1 cellular context compared by ENCODE assay signal in genomic region chr20:13338097-13338661, GRCh38.
TF ChIP-seq lines count a peak whose summit lies in the region.

No MANE protein-coding gene starts in this region.

TF ChIP-seq in GM12878, 131 proteins besides CTCF, POLR2A, EP300 and RAD21 (continued from another document):
- no peak for TF ChIP-seq NFIC (IDR thresholded peaks at IDR 0.05; ENCODE audit: low read depth, low read length)
- no peak for TF ChIP-seq EZH2 (IDR thresholded peaks at IDR 0.05; ENCODE audit: borderline replicate concordance, control insufficient read depth, low read depth, low read length)
- TF ChIP-seq KDM1A (IDR thresholded peaks at IDR 0.05; ENCODE audit: borderline replicate concordance), result no peak
- TF ChIP-seq MYC (IDR thresholded peaks at IDR 0.05; ENCODE audit: insufficient read depth, insufficient read length, insufficient replicate concordance, low read length, severe bottlenecking), result no peak
- TF ChIP-seq RUNX3 (IDR thresholded peaks at IDR 0.05; ENCODE audit: low read length), result peak; percentile 30; the same call in 1 of the 2 replicates
- TF ChIP-seq, protein P1, sequence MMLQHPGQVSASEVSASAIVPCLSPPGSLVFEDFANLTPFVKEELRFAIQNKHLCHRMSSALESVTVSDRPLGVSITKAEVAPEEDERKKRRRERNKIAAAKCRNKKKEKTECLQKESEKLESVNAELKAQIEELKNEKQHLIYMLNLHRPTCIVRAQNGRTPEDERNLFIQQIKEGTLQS (IDR thresholded peaks at IDR 0.05; ENCODE audit: borderline replicate concordance, extremely low read depth, low read depth, low read length), result no peak
- no peak; the same call in 1 of the 2 replicates for TF ChIP-seq ATF7 (IDR thresholded peaks at IDR 0.05; ENCODE audit: low read depth)
- TF ChIP-seq SMAD5 (IDR thresholded peaks at IDR 0.05; ENCODE audit: low read depth), result no peak
- no peak for TF ChIP-seq BACH1 (IDR thresholded peaks at IDR 0.05; ENCODE audit: borderline replicate concordance)
- TF ChIP-seq, protein P2, sequence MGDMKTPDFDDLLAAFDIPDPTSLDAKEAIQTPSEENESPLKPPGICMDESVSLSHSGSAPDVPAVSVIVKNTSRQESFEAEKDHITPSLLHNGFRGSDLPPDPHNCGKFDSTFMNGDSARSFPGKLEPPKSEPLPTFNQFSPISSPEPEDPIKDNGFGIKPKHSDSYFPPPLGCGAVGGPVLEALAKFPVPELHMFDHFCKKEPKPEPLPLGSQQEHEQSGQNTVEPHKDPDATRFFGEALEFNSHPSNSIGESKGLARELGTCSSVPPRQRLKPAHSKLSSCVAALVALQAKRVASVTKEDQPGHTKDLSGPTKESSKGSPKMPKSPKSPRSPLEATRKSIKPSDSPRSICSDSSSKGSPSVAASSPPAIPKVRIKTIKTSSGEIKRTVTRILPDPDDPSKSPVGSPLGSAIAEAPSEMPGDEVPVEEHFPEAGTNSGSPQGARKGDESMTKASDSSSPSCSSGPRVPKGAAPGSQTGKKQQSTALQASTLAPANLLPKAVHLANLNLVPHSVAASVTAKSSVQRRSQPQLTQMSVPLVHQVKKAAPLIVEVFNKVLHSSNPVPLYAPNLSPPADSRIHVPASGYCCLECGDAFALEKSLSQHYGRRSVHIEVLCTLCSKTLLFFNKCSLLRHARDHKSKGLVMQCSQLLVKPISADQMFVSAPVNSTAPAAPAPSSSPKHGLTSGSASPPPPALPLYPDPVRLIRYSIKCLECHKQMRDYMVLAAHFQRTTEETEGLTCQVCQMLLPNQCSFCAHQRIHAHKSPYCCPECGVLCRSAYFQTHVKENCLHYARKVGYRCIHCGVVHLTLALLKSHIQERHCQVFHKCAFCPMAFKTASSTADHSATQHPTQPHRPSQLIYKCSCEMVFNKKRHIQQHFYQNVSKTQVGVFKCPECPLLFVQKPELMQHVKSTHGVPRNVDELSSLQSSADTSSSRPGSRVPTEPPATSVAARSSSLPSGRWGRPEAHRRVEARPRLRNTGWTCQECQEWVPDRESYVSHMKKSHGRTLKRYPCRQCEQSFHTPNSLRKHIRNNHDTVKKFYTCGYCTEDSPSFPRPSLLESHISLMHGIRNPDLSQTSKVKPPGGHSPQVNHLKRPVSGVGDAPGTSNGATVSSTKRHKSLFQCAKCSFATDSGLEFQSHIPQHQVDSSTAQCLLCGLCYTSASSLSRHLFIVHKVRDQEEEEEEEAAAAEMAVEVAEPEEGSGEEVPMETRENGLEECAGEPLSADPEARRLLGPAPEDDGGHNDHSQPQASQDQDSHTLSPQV (IDR thresholded peaks at IDR 0.05), result peak; percentile 91
- TF ChIP-seq KLF5 (IDR thresholded peaks at IDR 0.05; ENCODE audit: partially characterized antibody), result no peak
- TF ChIP-seq SUPT20H (IDR thresholded peaks at IDR 0.05; ENCODE audit: borderline replicate concordance, control insufficient read depth, low read depth, low read length), result no peak
- TF ChIP-seq, protein P3, sequence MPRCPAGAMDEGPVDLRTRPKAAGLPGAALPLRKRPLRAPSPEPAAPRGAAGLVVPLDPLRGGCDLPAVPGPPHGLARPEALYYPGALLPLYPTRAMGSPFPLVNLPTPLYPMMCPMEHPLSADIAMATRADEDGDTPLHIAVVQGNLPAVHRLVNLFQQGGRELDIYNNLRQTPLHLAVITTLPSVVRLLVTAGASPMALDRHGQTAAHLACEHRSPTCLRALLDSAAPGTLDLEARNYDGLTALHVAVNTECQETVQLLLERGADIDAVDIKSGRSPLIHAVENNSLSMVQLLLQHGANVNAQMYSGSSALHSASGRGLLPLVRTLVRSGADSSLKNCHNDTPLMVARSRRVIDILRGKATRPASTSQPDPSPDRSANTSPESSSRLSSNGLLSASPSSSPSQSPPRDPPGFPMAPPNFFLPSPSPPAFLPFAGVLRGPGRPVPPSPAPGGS (IDR thresholded peaks at IDR 0.05; ENCODE audit: borderline replicate concordance, insufficient read depth, low read depth, low read length, poor library complexity, severe bottlenecking), result no peak
TF ChIP-seq in GM12878: peak in this region for 10.
